Comparison of ENCODE assay signal across 16 cellular contexts in the genomic region with DNA sequence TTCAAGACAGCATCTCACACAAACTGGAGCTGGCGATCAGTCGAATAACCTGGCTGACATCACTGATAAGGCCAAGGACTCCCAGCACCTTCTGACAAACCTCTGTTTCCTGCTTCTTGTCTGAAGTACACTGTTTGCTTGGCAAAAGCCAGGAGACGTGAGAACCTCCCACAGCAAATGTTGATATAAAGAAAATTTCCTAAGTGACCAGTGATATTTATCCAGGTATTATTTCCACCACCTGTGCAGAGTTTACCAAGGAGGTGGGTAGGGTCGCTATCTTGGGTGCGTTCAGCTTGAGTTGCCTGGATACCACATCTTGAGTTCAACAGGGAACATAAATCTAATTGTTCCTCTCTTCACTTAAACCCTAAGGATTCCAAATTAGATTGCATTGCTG.
DNase-seq lines count a peak whose midpoint lies in the region; ATAC-seq and TF ChIP-seq lines count a peak whose summit lies in the region.
"Had no signal": no experiment of that assay in that cellular context is flagged by ENCODE, and none has a peak within 500 bp of the region (broad histone marks: within the 10 kb centered on the region; RNA-seq: fewer than 3 reads in every experiment).

No MANE protein-coding gene starts in this region.

- CTCF ChIA-PET in CD8-positive, alpha-beta memory T cell (lab: Charles Lee): no interaction called here

- H3K4me1 Mint-ChIP-seq in progenitor cell of endocrine pancreas (ENCODE audit: low read depth): peaks cover 45% of the 10 kb centered on the region
- no peaks in the 10 kb centered on the region for H3K4me1 Mint-ChIP-seq in T-helper 17 cell
- no peaks in the 10 kb centered on the region for H3K4me1 Mint-ChIP-seq in CD8-positive, alpha-beta memory T cell
- H3K4me1 Mint-ChIP-seq: B cell had no signal

- H3K27me3 Mint-ChIP-seq in progenitor cell of endocrine pancreas: peaks cover 6% of the 10 kb centered on the region
- peaks cover 35% of the 10 kb centered on the region for H3K27me3 Mint-ChIP-seq in T-helper 17 cell
- H3K27me3 Mint-ChIP-seq in CD8-positive, alpha-beta memory T cell: peaks cover 8 to 45% of the 10 kb centered on the region in 2 donors

- ATAC-seq in left colon (peak; percentile 85), T-helper 17 cell (no peak), GM19395 (IDR thresholded peaks at IDR 0.05; ENCODE audit: unreplicated experiment) (no peak)

- no peaks in the 10 kb centered on the region for H3K36me3 ChIP-seq in CD8-positive, alpha-beta memory T cell (ENCODE audit: insufficient read depth, low read length)
- H3K36me3 ChIP-seq: SJSA1 had no signal

- peak overlapping the region; percentile 84 for H3K27ac Mint-ChIP-seq in progenitor cell of endocrine pancreas
- no peak overlapping the region for H3K27ac Mint-ChIP-seq in T-helper 17 cell
- no peak overlapping the region for H3K27ac Mint-ChIP-seq in CD8-positive, alpha-beta memory T cell
- H3K27ac Mint-ChIP-seq: B cell; CD4-positive, alpha-beta T cell had no signal

- H3K4me1 ChIP-seq in CD8-positive, alpha-beta memory T cell (ENCODE audit: insufficient read depth, low read length): no peaks in the 10 kb centered on the region

- H3K9me3 ChIP-seq in T-helper 17 cell (ENCODE audit: control insufficient read depth, low read length, poor library complexity, severe bottlenecking): no peaks in the 10 kb centered on the region
- no peaks in the 10 kb centered on the region for H3K9me3 ChIP-seq in CD8-positive, alpha-beta memory T cell (ENCODE audit: low read length)
- H3K9me3 ChIP-seq: SJSA1 had no signal

- DNase-seq in NCI-H1417 (lab: John Stamatoyannopoulos, UW) (peak in 2 of 3 experiments; percentile 46 to 59), NCI-H1417 treated with DMSO at 0.1 percent for 48 hours (lab: John Stamatoyannopoulos, UW) (no peak), NCI-H187 (lab: John Stamatoyannopoulos, UW) (peak; percentile 39 to 60), left colon (no peak), progenitor cell of endocrine pancreas (ENCODE audit: low spot score, unreplicated experiment) (no peak), T-helper 17 cell (no peak)
- no peak for DNase-seq in CD8-positive, alpha-beta memory T cell
- DNase-seq: CD4-positive, alpha-beta T cell; NCI-H1105 treated with DMSO at 0.1 percent for 48 hours; NCI-H2107; NCI-H446; NCI-H82 had no signal

- no peak for TF ChIP-seq CTCF in progenitor cell of endocrine pancreas (IDR thresholded peaks at IDR 0.05; ENCODE audit: unreplicated experiment)

- H3K4me3 ChIP-seq in CD8-positive, alpha-beta memory T cell (ENCODE audit: low read length): no peak overlapping the region
- H3K4me3 ChIP-seq: SJSA1 had no signal

- H3K36me3 Mint-ChIP-seq in progenitor cell of endocrine pancreas (ENCODE audit: insufficient read depth) (no peaks in the 10 kb centered on the region), T-helper 17 cell (ENCODE audit: low read depth) (peaks cover 3% of the 10 kb centered on the region)
- no peaks in the 10 kb centered on the region for H3K36me3 Mint-ChIP-seq in CD8-positive, alpha-beta memory T cell

- intact Hi-C loops in left colon (cut with DNase I, micrococcal nuclease): no loop called here

- H3K9me3 Mint-ChIP-seq in progenitor cell of endocrine pancreas (ENCODE audit: low read depth): no peaks in the 10 kb centered on the region
- no peaks in the 10 kb centered on the region for H3K9me3 Mint-ChIP-seq in CD8-positive, alpha-beta memory T cell
- H3K9me3 Mint-ChIP-seq: CD4-positive, alpha-beta T cell had no signal

- POLR2A ChIA-PET in CD8-positive, alpha-beta memory T cell (lab: Charles Lee): no interaction called here

- no peak overlapping the region for H3K27ac ChIP-seq in CD8-positive, alpha-beta memory T cell (ENCODE audit: low read depth, low read length)
- H3K27ac ChIP-seq: 22Rv1, SJSA1 had no signal

- H3K27me3 ChIP-seq in CD8-positive, alpha-beta memory T cell (ENCODE audit: insufficient read depth, low read length, poor library complexity, severe bottlenecking): no peaks in the 10 kb centered on the region

- H3K4me3 Mint-ChIP-seq in progenitor cell of endocrine pancreas (ENCODE audit: low read depth): no peak overlapping the region
- no peak overlapping the region for H3K4me3 Mint-ChIP-seq in T-helper 17 cell
- H3K4me3 Mint-ChIP-seq in CD8-positive, alpha-beta memory T cell: no peak overlapping the region
- H3K4me3 Mint-ChIP-seq: B cell; CD4-positive, alpha-beta T cell had no signal

Comparison
In these comparisons a context has a peak if more than half of its experiments do, and no peak if none do; other contexts are left out.
1. DNase-seq: peak in NCI-H1417 (2 of 3) and NCI-H187 (2 of 2); none in NCI-H1417 treated with DMSO at 0.1 percent for 48 hours (single experiment), left colon (0 of 2), progenitor cell of endocrine pancreas (single experiment), T-helper 17 cell (0 of 3) and CD8-positive, alpha-beta memory T cell (0 of 5).